39 cellular contexts compared by ENCODE assay signal in genomic region chr6:15042938-15043337, GRCh38.
"Had no signal": no experiment of that assay in that cellular context is flagged by ENCODE, and none has a peak within 500 bp of the region (broad histone marks: within the 10 kb centered on the region; RNA-seq: fewer than 3 reads in every experiment).

No MANE protein-coding gene starts in this region.

- H3K4me1 Mint-ChIP-seq: activated CD4-positive, alpha-beta memory T cell treated with anti-CD3 and anti-CD28 coated beads, Interleukin-2, amount 10 ng/mL, durations not matched to agents 7 days and 5 days; activated CD4-positive, alpha-beta T cell treated with anti-CD3 and anti-CD28 coated beads for 36 hours; activated CD4-positive, alpha-beta T cell treated with anti-CD3 and anti-CD28 coated beads, Interleukin-2, amount 10 ng/mL, durations not matched to agents 7 days and 5 days; activated CD8-positive, alpha-beta memory T cell treated with anti-CD3 and anti-CD28 coated beads, Interleukin-2, amount 10 ng/mL, durations not matched to agents 7 days and 5 days; activated naive CD4-positive, alpha-beta T cell treated with anti-CD3 and anti-CD28 coated beads, Interleukin-2, amount 10 ng/mL, durations not matched to agents 7 days and 5 days; activated naive CD4-positive, alpha-beta T cell treated with anti-CD3 and anti-CD28 coated beads, Interleukin-2, amount 50 U/mL, for 24 hours; activated naive CD8-positive, alpha-beta T cell treated with anti-CD3 and anti-CD28 coated beads, Interleukin-2, amount 10 ng/mL, durations not matched to agents 7 days and 5 days; brain; central memory CD8-positive, alpha-beta T cell had no signal

- H3K27ac ChIP-seq: ascending aorta, cardiac muscle cell, VCaP had no signal

- H3K4me3 Mint-ChIP-seq: activated CD4-positive, alpha-beta memory T cell treated with anti-CD3 and anti-CD28 coated beads, Interleukin-2, amount 10 ng/mL, durations not matched to agents 7 days and 5 days; activated CD4-positive, alpha-beta T cell treated with anti-CD3 and anti-CD28 coated beads for 36 hours; activated CD4-positive, alpha-beta T cell treated with anti-CD3 and anti-CD28 coated beads, Interleukin-2, amount 10 ng/mL, durations not matched to agents 7 days and 5 days; activated CD8-positive, alpha-beta memory T cell treated with anti-CD3 and anti-CD28 coated beads, Interleukin-2, amount 10 ng/mL, durations not matched to agents 7 days and 5 days; activated CD8-positive, alpha-beta T cell treated with anti-CD3 and anti-CD28 coated beads, Interleukin-2, amount 10 ng/mL, durations not matched to agents 7 days and 5 days; activated naive CD4-positive, alpha-beta T cell treated with anti-CD3 and anti-CD28 coated beads, Interleukin-2, amount 10 ng/mL, durations not matched to agents 7 days and 5 days; activated naive CD4-positive, alpha-beta T cell treated with anti-CD3 and anti-CD28 coated beads, Interleukin-2, amount 50 U/mL, for 24 hours; activated naive CD8-positive, alpha-beta T cell; activated naive CD8-positive, alpha-beta T cell treated with anti-CD3 and anti-CD28 coated beads, Interleukin-2, amount 10 ng/mL, durations not matched to agents 7 days and 5 days; activated naive CD8-positive, alpha-beta T cell treated with anti-CD3 and anti-CD28 coated beads, Interleukin-2, amount 50 U/mL, for 24 hours; activated T-cell treated with anti-CD3 and anti-CD28 coated beads, Interleukin-2, amount 50 U/mL, for 24 hours; brain; central memory CD8-positive, alpha-beta T cell; T-helper 1 cell treated with Interleukin-12 subunit alpha and Interleukin-12 subunit beta and Interleukin-4 antibody, amounts not matched to agents 30 μg/mL and 1 μg/mL, for 36 hours; T-helper 2 cell treated with Interferon-gamma antibody and Interleukin-4, amounts not matched to agents 5 μg/mL and 100 μg/mL, for 36 hours had no signal

- H3K36me3 Mint-ChIP-seq: activated CD8-positive, alpha-beta memory T cell treated with anti-CD3 and anti-CD28 coated beads, Interleukin-2, amount 10 ng/mL, durations not matched to agents 7 days and 5 days; activated naive CD4-positive, alpha-beta T cell treated with anti-CD3 and anti-CD28 coated beads, Interleukin-2, amount 10 ng/mL, durations not matched to agents 7 days and 5 days; activated naive CD4-positive, alpha-beta T cell treated with anti-CD3 and anti-CD28 coated beads, Interleukin-2, amount 50 U/mL, for 24 hours; activated naive CD8-positive, alpha-beta T cell; activated naive CD8-positive, alpha-beta T cell treated with anti-CD3 and anti-CD28 coated beads, Interleukin-2, amount 10 ng/mL, durations not matched to agents 7 days and 5 days; brain had no signal

- FAIRE-seq: bronchial epithelial cell, TTC549 had no signal

- H3K4me1 ChIP-seq: ascending aorta had no signal

- DNase-seq: activated CD4-positive, alpha-beta memory T cell treated with anti-CD3 and anti-CD28 coated beads, Interleukin-2, amount 10 ng/mL, durations not matched to agents 7 days and 5 days; activated CD4-positive, alpha-beta T cell treated with anti-CD3 and anti-CD28 coated beads for 1 hour; activated CD4-positive, alpha-beta T cell treated with anti-CD3 and anti-CD28 coated beads for 36 hours; activated CD4-positive, alpha-beta T cell treated with anti-CD3 and anti-CD28 coated beads for 48 hours; activated CD4-positive, alpha-beta T cell treated with anti-CD3 and anti-CD28 coated beads, Interleukin-2, amount 10 ng/mL, durations not matched to agents 7 days and 5 days; activated CD4-positive, alpha-beta T cell treated with anti-CD3 and anti-CD28 coated beads, Interleukin-2, amount 50 U/mL, for 48 hours; activated CD4-positive, CD25-positive, alpha-beta regulatory T cell; activated CD8-positive, alpha-beta memory T cell treated with anti-CD3 and anti-CD28 coated beads for 24 hours; activated CD8-positive, alpha-beta memory T cell treated with anti-CD3 and anti-CD28 coated beads, Interleukin-2, amount 10 ng/mL, durations not matched to agents 7 days and 5 days; activated CD8-positive, alpha-beta memory T cell treated with anti-CD3 and anti-CD28 coated beads, Interleukin-2, amount 50 U/mL, for 48 hours; activated CD8-positive, alpha-beta T cell treated with anti-CD3 and anti-CD28 coated beads, Interleukin-2, amount 10 ng/mL, durations not matched to agents 7 days and 5 days; activated effector memory CD4-positive, alpha-beta T cell treated with Interleukin-2 at 50 U/mL for 16 hours; activated gamma-delta T cell; activated naive CD4-positive, alpha-beta T cell treated with anti-CD3 and anti-CD28 coated beads, Interleukin-2, amount 10 ng/mL, durations not matched to agents 7 days and 5 days; activated naive CD4-positive, alpha-beta T cell treated with Interleukin-2 at 50 U/mL for 16 hours; activated naive CD8-positive, alpha-beta T cell treated with anti-CD3 and anti-CD28 coated beads, Interleukin-2, amount 10 ng/mL, durations not matched to agents 7 days and 5 days; activated naive CD8-positive, alpha-beta T cell treated with anti-CD3 and anti-CD28 coated beads, Interleukin-2, amount 50 U/mL, for 24 hours; activated T-cell treated with anti-CD3 and anti-CD28 coated beads, Interleukin-2, amount 50 U/mL, for 24 hours; activated T-cell treated with anti-CD3 and anti-CD28 coated beads, Interleukin-2, amount 50 U/mL, for 48 hours; amygdala; anterior cingulate cortex; caudate nucleus; cerebellar nuclear complex; T-helper 1 cell; T-helper 2 cell; T-helper 9 cell had no signal

- H3K27ac Mint-ChIP-seq: activated CD4-positive, alpha-beta memory T cell treated with anti-CD3 and anti-CD28 coated beads, Interleukin-2, amount 10 ng/mL, durations not matched to agents 7 days and 5 days; activated CD4-positive, alpha-beta T cell treated with anti-CD3 and anti-CD28 coated beads for 36 hours; activated CD4-positive, alpha-beta T cell treated with anti-CD3 and anti-CD28 coated beads, Interleukin-2, amount 10 ng/mL, durations not matched to agents 7 days and 5 days; activated CD8-positive, alpha-beta memory T cell treated with anti-CD3 and anti-CD28 coated beads, Interleukin-2, amount 10 ng/mL, durations not matched to agents 7 days and 5 days; activated CD8-positive, alpha-beta T cell treated with anti-CD3 and anti-CD28 coated beads, Interleukin-2, amount 10 ng/mL, durations not matched to agents 7 days and 5 days; activated naive CD4-positive, alpha-beta T cell treated with anti-CD3 and anti-CD28 coated beads, Interleukin-2, amount 10 ng/mL, durations not matched to agents 7 days and 5 days; activated naive CD4-positive, alpha-beta T cell treated with anti-CD3 and anti-CD28 coated beads, Interleukin-2, amount 50 U/mL, for 24 hours; activated naive CD8-positive, alpha-beta T cell; activated naive CD8-positive, alpha-beta T cell treated with anti-CD3 and anti-CD28 coated beads, Interleukin-2, amount 10 ng/mL, durations not matched to agents 7 days and 5 days; activated naive CD8-positive, alpha-beta T cell treated with anti-CD3 and anti-CD28 coated beads, Interleukin-2, amount 50 U/mL, for 24 hours; activated T-cell treated with anti-CD3 and anti-CD28 coated beads, Interleukin-2, amount 50 U/mL, for 24 hours; activated T-helper 2 cell treated with anti-CD3 and anti-CD28 coated beads, Interferon-gamma antibody, Interleukin-2, Interleukin-4, amounts not matched to agents 10 μg/mL and 5 μg/mL and 100 μg/mL, durations not matched to agents 14 hours and 24 hours and 36 hours; brain; T-helper 1 cell treated with Interleukin-12 subunit alpha and Interleukin-12 subunit beta and Interleukin-4 antibody, amounts not matched to agents 30 μg/mL and 1 μg/mL, for 36 hours; T-helper 2 cell treated with Interferon-gamma antibody and Interleukin-4, amounts not matched to agents 5 μg/mL and 100 μg/mL, for 36 hours had no signal

- H3K27me3 Mint-ChIP-seq: activated CD4-positive, alpha-beta T cell treated with anti-CD3 and anti-CD28 coated beads for 36 hours; activated CD4-positive, alpha-beta T cell treated with anti-CD3 and anti-CD28 coated beads, Interleukin-2, amount 10 ng/mL, durations not matched to agents 7 days and 5 days; activated naive CD4-positive, alpha-beta T cell treated with anti-CD3 and anti-CD28 coated beads, Interleukin-2, amount 50 U/mL, for 24 hours; activated naive CD8-positive, alpha-beta T cell; activated naive CD8-positive, alpha-beta T cell treated with anti-CD3 and anti-CD28 coated beads, Interleukin-2, amount 50 U/mL, for 24 hours; activated T-cell treated with anti-CD3 and anti-CD28 coated beads, Interleukin-2, amount 50 U/mL, for 24 hours; central memory CD8-positive, alpha-beta T cell had no signal

- H3K9me3 ChIP-seq: ascending aorta had no signal

- H3K4me3 ChIP-seq: ascending aorta, cardiac muscle cell had no signal

- ATAC-seq: activated CD4-positive, alpha-beta T cell treated with anti-CD3 and anti-CD28 coated beads for 36 hours; activated CD4-positive, CD25-positive, alpha-beta regulatory T cell treated with anti-CD3 and anti-CD28 coated beads, Interleukin-2, amount 50 U/mL, for 24 hours; activated CD8-positive, alpha-beta memory T cell treated with anti-CD3 and anti-CD28 coated beads, Interleukin-2, amount 10 ng/mL, durations not matched to agents 7 days and 5 days; activated CD8-positive, alpha-beta T cell treated with anti-CD3 and anti-CD28 coated beads, Interleukin-2, amount 10 ng/mL, durations not matched to agents 7 days and 5 days; activated naive CD8-positive, alpha-beta T cell treated with anti-CD3 and anti-CD28 coated beads, Interleukin-2, amount 50 U/mL, for 24 hours had no signal

- H3K9me3 Mint-ChIP-seq: activated CD4-positive, alpha-beta memory T cell treated with anti-CD3 and anti-CD28 coated beads, Interleukin-2, amount 10 ng/mL, durations not matched to agents 7 days and 5 days; activated CD4-positive, alpha-beta T cell treated with anti-CD3 and anti-CD28 coated beads, Interleukin-2, amount 10 ng/mL, durations not matched to agents 7 days and 5 days; activated naive CD4-positive, alpha-beta T cell treated with anti-CD3 and anti-CD28 coated beads, Interleukin-2, amount 10 ng/mL, durations not matched to agents 7 days and 5 days; activated naive CD4-positive, alpha-beta T cell treated with anti-CD3 and anti-CD28 coated beads, Interleukin-2, amount 50 U/mL, for 24 hours; activated naive CD8-positive, alpha-beta T cell treated with anti-CD3 and anti-CD28 coated beads, Interleukin-2, amount 50 U/mL, for 24 hours; activated T-cell treated with anti-CD3 and anti-CD28 coated beads, Interleukin-2, amount 50 U/mL, for 24 hours; activated T-helper 2 cell treated with anti-CD3 and anti-CD28 coated beads, Interferon-gamma antibody, Interleukin-2, Interleukin-4, amounts not matched to agents 10 μg/mL and 5 μg/mL and 100 μg/mL, durations not matched to agents 14 hours and 24 hours and 36 hours; central memory CD8-positive, alpha-beta T cell; T-helper 1 cell treated with Interleukin-12 subunit alpha and Interleukin-12 subunit beta and Interleukin-4 antibody, amounts not matched to agents 30 μg/mL and 1 μg/mL, for 36 hours; T-helper 2 cell treated with Interferon-gamma antibody and Interleukin-4, amounts not matched to agents 5 μg/mL and 100 μg/mL, for 36 hours had no signal

- H3K36me3 ChIP-seq: ascending aorta, cardiac muscle cell had no signal

- H3K27me3 ChIP-seq: ascending aorta, cardiac muscle cell had no signal
